Comparison of ENCODE assay signal across 29 cellular contexts in genomic region chr22:50418624-50419023, GRCh38.
"Had no signal": no experiment of that assay in that cellular context is flagged by ENCODE, and none has a peak within 500 bp of the region (broad histone marks: within the 10 kb centered on the region; RNA-seq: fewer than 3 reads in every experiment).

No MANE protein-coding gene starts in this region.

- H3K27me3 Mint-ChIP-seq: activated CD8-positive, alpha-beta T cell treated with anti-CD3 and anti-CD28 coated beads for 36 hours; activated naive CD4-positive, alpha-beta T cell treated with anti-CD3 and anti-CD28 coated beads, Interleukin-2, amount 50 U/mL, for 24 hours; activated naive CD8-positive, alpha-beta T cell treated with anti-CD3 and anti-CD28 coated beads, Interleukin-2, amount 50 U/mL, for 24 hours; activated T-helper 17 cell treated with anti-CD3 and anti-CD28 coated beads, Interleukin-2, amount 50 U/mL, for 72 hours; central memory CD8-positive, alpha-beta T cell; naive thymus-derived CD4-positive, alpha-beta T cell; stimulated activated naive B cell treated with anti-CD40 and anti-IgM and Interleukin-4, amounts not matched to agents 10 μg/mL and 1 μg/mL and 100 μg/mL, for 72 hours had no signal

- H3K4me3 ChIP-seq: breast epithelium, coronary artery, esophagus muscularis mucosa, pancreas, psoas muscle, right atrium auricular region, smooth muscle cell, stomach, testis, transverse colon had no signal

- H3K27ac Mint-ChIP-seq: activated CD8-positive, alpha-beta T cell treated with anti-CD3 and anti-CD28 coated beads for 36 hours; activated naive CD4-positive, alpha-beta T cell treated with anti-CD3 and anti-CD28 coated beads, Interleukin-2, amount 50 U/mL, for 24 hours; activated naive CD8-positive, alpha-beta T cell treated with anti-CD3 and anti-CD28 coated beads, Interleukin-2, amount 50 U/mL, for 24 hours; activated T-helper 17 cell treated with anti-CD3 and anti-CD28 coated beads, Interleukin-2, amount 50 U/mL, for 72 hours; mesothelial cell of epicardium had no signal

- H3K4me1 Mint-ChIP-seq: activated naive CD4-positive, alpha-beta T cell treated with anti-CD3 and anti-CD28 coated beads, Interleukin-2, amount 50 U/mL, for 24 hours; activated naive CD8-positive, alpha-beta T cell treated with anti-CD3 and anti-CD28 coated beads, Interleukin-2, amount 50 U/mL, for 24 hours; activated T-helper 17 cell treated with anti-CD3 and anti-CD28 coated beads, Interleukin-2, amount 50 U/mL, for 72 hours; central memory CD8-positive, alpha-beta T cell; mesothelial cell of epicardium had no signal

- H3K27ac ChIP-seq: breast epithelium, coronary artery, esophagus muscularis mucosa, foreskin keratinocyte, pancreas, psoas muscle, right atrium auricular region, stomach, testis, transverse colon had no signal

- H3K9me3 Mint-ChIP-seq: activated CD8-positive, alpha-beta T cell treated with anti-CD3 and anti-CD28 coated beads for 36 hours; activated naive CD4-positive, alpha-beta T cell treated with anti-CD3 and anti-CD28 coated beads, Interleukin-2, amount 50 U/mL, for 24 hours; activated naive CD8-positive, alpha-beta T cell treated with anti-CD3 and anti-CD28 coated beads, Interleukin-2, amount 50 U/mL, for 24 hours; activated T-cell treated with anti-CD3 and anti-CD28 coated beads, Interleukin-2, amount 50 U/mL, for 4 hours; activated T-helper 17 cell treated with anti-CD3 and anti-CD28 coated beads, Interleukin-2, amount 50 U/mL, for 72 hours; central memory CD8-positive, alpha-beta T cell; mesothelial cell of epicardium; naive thymus-derived CD4-positive, alpha-beta T cell; stimulated activated naive B cell treated with anti-CD40 and anti-IgM and Interleukin-4, amounts not matched to agents 10 μg/mL and 1 μg/mL and 100 μg/mL, for 72 hours had no signal

- H3K4me1 ChIP-seq: breast epithelium, esophagus muscularis mucosa, foreskin keratinocyte, pancreas, psoas muscle, right atrium auricular region, stomach, testis, transverse colon had no signal

- DNase-seq: activated CD4-positive, alpha-beta T cell treated with anti-CD3 and anti-CD28 coated beads for 1 hour; activated CD4-positive, alpha-beta T cell treated with anti-CD3 and anti-CD28 coated beads, Interleukin-2, amount 50 U/mL, for 1 hour; activated CD8-positive, alpha-beta T cell treated with anti-CD3 and anti-CD28 coated beads for 36 hours; activated gamma-delta T cell treated with Interleukin-2 at 50 U/mL for 16 hours; activated naive CD8-positive, alpha-beta T cell treated with anti-CD3 and anti-CD28 coated beads, Interleukin-2, amount 50 U/mL, for 24 hours; activated T-cell treated with anti-CD3 and anti-CD28 coated beads, Interleukin-2, amount 50 U/mL, for 4 hours; foreskin keratinocyte; left ventricle myocardium superior; mammary epithelial cell; naive thymus-derived CD4-positive, alpha-beta T cell; pancreas; psoas muscle; stimulated activated CD4-positive, alpha-beta T cell treated with anti-CD3 and anti-CD28 coated beads, Interleukin-1b, Interleukin-23, amount 100 ng/mL, for 48 hours; stimulated activated CD4-positive, alpha-beta T cell treated with anti-CD3 and anti-CD28 coated beads, Interleukin-4, amount 100 ng/mL, for 4 hours; stimulated activated CD8-positive, alpha-beta memory T cell treated with anti-CD3 and anti-CD28 coated beads, Interleukin-4, amount 100 ng/mL, for 48 hours; stimulated activated naive B cell treated with anti-CD40 and anti-IgM and Interleukin-4, amounts not matched to agents 10 μg/mL and 1 μg/mL and 100 μg/mL, for 72 hours; stomach; T-helper 2 cell; testis; transverse colon had no signal

- H3K27me3 ChIP-seq: breast epithelium, esophagus muscularis mucosa, foreskin keratinocyte, pancreas, right atrium auricular region, stomach, testis, transverse colon had no signal

- ATAC-seq: activated CD8-positive, alpha-beta T cell treated with anti-CD3 and anti-CD28 coated beads for 36 hours; activated naive CD8-positive, alpha-beta T cell treated with anti-CD3 and anti-CD28 coated beads, Interleukin-2, amount 50 U/mL, for 24 hours; activated T-cell treated with anti-CD3 and anti-CD28 coated beads, Interleukin-2, amount 50 U/mL, for 4 hours; activated T-helper 17 cell treated with anti-CD3 and anti-CD28 coated beads, Interleukin-2, amount 50 U/mL, for 72 hours; foreskin keratinocyte; left ventricle myocardium superior; naive thymus-derived CD4-positive, alpha-beta T cell; pancreas; psoas muscle; stimulated activated naive B cell treated with anti-CD40 and anti-IgM and Interleukin-4, amounts not matched to agents 10 μg/mL and 1 μg/mL and 100 μg/mL, for 72 hours had no signal

- H3K4me3 Mint-ChIP-seq: activated CD8-positive, alpha-beta T cell treated with anti-CD3 and anti-CD28 coated beads for 36 hours; activated naive CD4-positive, alpha-beta T cell treated with anti-CD3 and anti-CD28 coated beads, Interleukin-2, amount 50 U/mL, for 24 hours; activated naive CD8-positive, alpha-beta T cell treated with anti-CD3 and anti-CD28 coated beads, Interleukin-2, amount 50 U/mL, for 24 hours; activated T-cell treated with anti-CD3 and anti-CD28 coated beads, Interleukin-2, amount 50 U/mL, for 4 hours; activated T-helper 17 cell treated with anti-CD3 and anti-CD28 coated beads, Interleukin-2, amount 50 U/mL, for 72 hours; central memory CD8-positive, alpha-beta T cell; mesothelial cell of epicardium; naive thymus-derived CD4-positive, alpha-beta T cell; stimulated activated naive B cell treated with anti-CD40 and anti-IgM and Interleukin-4, amounts not matched to agents 10 μg/mL and 1 μg/mL and 100 μg/mL, for 72 hours had no signal

- H3K9me3 ChIP-seq: breast epithelium, esophagus muscularis mucosa, pancreas, psoas muscle, right atrium auricular region, stomach, testis, transverse colon had no signal
